In the genomic region with DNA sequence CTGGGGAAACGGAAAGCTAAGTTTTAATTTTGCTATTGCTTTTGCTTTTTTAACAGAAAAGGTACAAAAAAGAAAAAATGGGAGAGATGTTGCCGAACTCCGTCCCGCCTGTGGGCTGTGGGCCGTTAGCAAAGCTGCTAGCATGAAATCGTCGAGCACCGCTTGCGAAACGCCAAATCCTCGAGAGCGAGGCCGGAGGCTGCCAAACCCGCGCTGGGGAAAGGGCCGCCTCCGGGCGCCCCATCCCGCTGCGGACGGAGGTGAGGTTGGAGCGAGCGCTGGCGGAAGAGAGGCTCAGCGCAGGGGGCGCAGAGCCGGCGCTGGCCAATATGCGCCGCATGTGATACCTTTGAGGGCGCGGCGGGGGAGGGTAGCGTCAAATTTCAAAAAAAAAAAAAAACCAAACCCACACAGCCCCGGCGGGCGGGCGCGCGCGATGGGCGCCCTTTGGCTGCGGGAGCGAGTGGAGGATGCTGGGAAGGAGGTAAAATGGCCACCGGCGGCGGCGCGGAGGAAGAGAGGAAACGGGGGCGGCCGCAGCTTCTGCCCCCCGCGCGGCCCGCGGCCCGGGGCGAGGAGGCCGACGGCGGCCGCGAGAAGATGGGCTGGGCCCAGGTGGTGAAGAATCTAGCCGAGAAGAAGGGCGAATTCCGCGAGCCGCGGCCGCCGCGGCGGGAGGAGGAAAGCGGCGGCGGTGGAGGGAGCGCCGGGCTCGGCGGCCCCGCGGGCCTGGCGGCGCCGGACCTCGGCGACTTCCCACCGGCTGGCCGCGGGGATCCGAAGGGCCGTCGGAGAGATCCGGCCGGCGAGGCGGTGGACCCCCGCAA, we compare ENCODE assay signal across 8 cellular contexts. TPM values are rescaled to one million over a fixed set of nuclear protein-coding genes. Genes with fewer than 3 reads are reported as not detected.
DNase-seq lines count a peak whose midpoint lies in the region; ATAC-seq and TF ChIP-seq lines count a peak whose summit lies in the region.

A gene with protein sequence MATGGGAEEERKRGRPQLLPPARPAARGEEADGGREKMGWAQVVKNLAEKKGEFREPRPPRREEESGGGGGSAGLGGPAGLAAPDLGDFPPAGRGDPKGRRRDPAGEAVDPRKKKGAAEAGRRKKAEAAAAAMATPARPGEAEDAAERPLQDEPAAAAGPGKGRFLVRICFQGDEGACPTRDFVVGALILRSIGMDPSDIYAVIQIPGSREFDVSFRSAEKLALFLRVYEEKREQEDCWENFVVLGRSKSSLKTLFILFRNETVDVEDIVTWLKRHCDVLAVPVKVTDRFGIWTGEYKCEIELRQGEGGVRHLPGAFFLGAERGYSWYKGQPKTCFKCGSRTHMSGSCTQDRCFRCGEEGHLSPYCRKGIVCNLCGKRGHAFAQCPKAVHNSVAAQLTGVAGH (plus strand): TSS at position 473 of the 827 bp plus-strand sequence. CDS start 17 bp downstream, at position 490.

- peaks cover 26% of the 10 kb centered on the region for H3K9me1 ChIP-seq in IMR-90 (ENCODE audit: insufficient read depth, low read length)

- CTCF ChIA-PET in IMR-90 (lab: Yijun Ruan, JAX), result interaction anchor here (0.6 to 1.5 kb wide), 3 partner anchors 26 to 181 kb away, joined by 3 to 5 read pairs (median 4); no protein-coding TSS in a partner anchor

- H2AFZ ChIP-seq in IMR-90 (replicated peaks; ENCODE audit: low read length, poor library complexity), result peak within 1 kb of the TSS; percentile 89

- H2BK15ac ChIP-seq in IMR-90 (ENCODE audit: low read depth, low read length), result peak within 1 kb of the TSS; percentile 29; the same call in 1 of the 3 replicates

- H3K79me1 ChIP-seq in IMR-90 (ENCODE audit: low read depth in 1 of 2, low read length in 2 of 2), result peaks cover 29 to 45% of the 10 kb centered on the region in 2 experiments

- intact Hi-C loops in IMR-90 (cut with micrococcal nuclease), result loop anchor here (1.0 to 2.0 kb wide), 2 partner anchors 13 to 30 kb away; no protein-coding TSS in a partner anchor

- H2BK20ac ChIP-seq in IMR-90 (ENCODE audit: low read depth, low read length), result no peak within 1 kb of the TSS

- peak within 1 kb of the TSS; percentile 86 for H4K5ac ChIP-seq in IMR-90 (ENCODE audit: low read depth, low read length)

- H2AK5ac ChIP-seq in IMR-90 (ENCODE audit: low read depth, low read length), result peak within 1 kb of the TSS; percentile 97

- DNase-seq in DMS53 (lab: John Stamatoyannopoulos, UW) (peak; percentile 97), IMR-90 (peak; percentile 93), OCI-M2 (lab: John Stamatoyannopoulos, UW; ENCODE audit: unreplicated experiment) (peak; percentile 69), activated T-cell treated with anti-CD3 and anti-CD28 coated beads for 48 hours (ENCODE audit: low read depth) (peak; percentile 80), epithelial cell of proximal tubule (ENCODE audit: low read depth) (no peak)
- peak; percentile 87 for DNase-seq in stimulated activated CD8-positive, alpha-beta memory T cell treated with anti-CD3 and anti-CD28 coated beads, Interleukin-4, amount 100 ng/mL, for 48 hours

- H3K9ac ChIP-seq in IMR-90 (ENCODE audit: low read depth, low read length), result peak within 1 kb of the TSS; percentile 90
- H3K9ac ChIP-seq in mucosa of rectum (ENCODE audit: low read depth in 1 of 2, low read length in 2 of 2), result peak within 1 kb of the TSS; percentile 89 to 95

- dilution Hi-C loops in IMR-90 (cut with HindIII; ENCODE audit: low sequenced_read_pairs, unreplicated experiment), result no loop called here

- peak within 1 kb of the TSS; percentile 83 for H3K18ac ChIP-seq in IMR-90 (ENCODE audit: low read depth, low read length)

- H3K14ac ChIP-seq in IMR-90 (replicated peaks; ENCODE audit: low read depth, low read length), result peak within 1 kb of the TSS; percentile 97

- POLR2A ChIA-PET in IMR-90 (lab: Charles Lee; ENCODE audit: unreplicated experiment), result interaction anchor here (0.6 to 0.7 kb wide), 2 partner anchors 13 to 29 kb away, joined by 3 to 5 read pairs; no protein-coding TSS in a partner anchor

- TF ChIP-seq RAD21 in IMR-90 (IDR thresholded peaks at IDR 0.05; ENCODE audit: low read length), result peak; percentile 29; the same call in 1 of the 2 replicates

- peak within 1 kb of the TSS; percentile 58 for H2BK120ac ChIP-seq in IMR-90 (ENCODE audit: low read depth, low read length)

- H4K8ac ChIP-seq in IMR-90 (ENCODE audit: low read depth in 2 of 2, low read length in 2 of 2), result peak within 1 kb of the TSS; percentile 58 to 88

- H3K27me3 ChIP-seq in IMR-90 (ENCODE audit: control insufficient read depth, insufficient read depth, low read length) (no peaks in the 10 kb centered on the region), mucosa of rectum (ENCODE audit: control insufficient read depth in 2 of 2, insufficient read depth in 2 of 2, low read length in 2 of 2) (no peaks in the 10 kb centered on the region)

- H4K20me1 ChIP-seq in IMR-90 (ENCODE audit: insufficient read depth, low read length), result peaks cover 33% of the 10 kb centered on the region

- 0% methylated on average over 47 of the region's 99 CpGs; no CpG with 5 or more reads in 1 of the 2 experiments for WGBS in IMR-90 (ENCODE audit: extremely low coverage in 2 of 2, insufficient read length in 1 of 2), 2 experiments

- H3K4me2 ChIP-seq in IMR-90 (ENCODE audit: low read depth, low read length), result peak within 1 kb of the TSS; percentile 99

- peak within 1 kb of the TSS; percentile 99 for H2AK9ac ChIP-seq in IMR-90 (replicated peaks; ENCODE audit: low read depth, low read length, poor library complexity)

- 0 out of 2 replicates have a peak, but pooled peaks have one; percentile 30 for TF ChIP-seq CTCF in IMR-90 (conservative IDR thresholded peaks at IDR 0.05; ENCODE audit: low read depth, low read length)
- TF ChIP-seq CTCF in epithelial cell of proximal tubule (conservative IDR thresholded peaks at IDR 0.05; ENCODE audit: low read depth, low read length), result peak; percentile 11

- BruUV-seq in IMR-90 (replicated peaks; lab: Mats Ljungman, UMichigan), result TSS peak; percentile 81

- peaks cover 5% of the 10 kb centered on the region; the same call in 1 of the 2 replicates for H3K36me3 ChIP-seq in IMR-90 (ENCODE audit: control insufficient read depth, insufficient read depth, low read length)
- H3K36me3 ChIP-seq in mucosa of rectum (ENCODE audit: control insufficient read depth in 2 of 2, insufficient read depth in 2 of 2, low read length in 2 of 2), result no peaks in the 10 kb centered on the region

- H3K4me3 ChIP-seq in IMR-90 (ENCODE audit: insufficient read depth, low read depth, low read length), result peak within 1 kb of the TSS; percentile 100
- H3K4me3 ChIP-seq in epithelial cell of proximal tubule (ENCODE audit: low read depth, low read length), result peak within 1 kb of the TSS; percentile 92
- H3K4me3 ChIP-seq in mucosa of rectum (ENCODE audit: low read length in 2 of 2), result peak within 1 kb of the TSS; percentile 91 to 92

- peak within 1 kb of the TSS; percentile 98 for H3K4ac ChIP-seq in IMR-90 (ENCODE audit: low read depth, low read length)

- peak within 1 kb of the TSS; percentile 80 for H3K56ac ChIP-seq in IMR-90 (ENCODE audit: extremely low read depth, insufficient read depth, low read length)

- H3K4me1 ChIP-seq in IMR-90 (ENCODE audit: control insufficient read depth, insufficient read depth, low read length) (peaks cover 14% of the 10 kb centered on the region), mucosa of rectum (ENCODE audit: control insufficient read depth in 2 of 2, insufficient read depth in 2 of 2, low read length in 2 of 2) (peaks cover 15% of the 10 kb centered on the region in 2 donors)

- H3K23ac ChIP-seq in IMR-90 (ENCODE audit: low read depth, low read length), result peak within 1 kb of the TSS; percentile 97

- peak within 1 kb of the TSS; percentile 99 for H3K27ac ChIP-seq in IMR-90 (ENCODE audit: insufficient read depth, low read length)
- H3K27ac ChIP-seq in mucosa of rectum (ENCODE audit: low read depth in 2 of 2, low read length in 2 of 2), result peak within 1 kb of the TSS; percentile 97

- H4K91ac ChIP-seq in IMR-90 (ENCODE audit: insufficient read depth, low read depth, low read length), result peak within 1 kb of the TSS; percentile 71

- in situ Hi-C loops in IMR-90 (cut with MboI; ENCODE audit: low sequenced_read_pairs), result no loop called here

- peak; percentile 85 for TF ChIP-seq POLR2A in IMR-90 (IDR thresholded peaks at IDR 0.05; ENCODE audit: low read depth, low read length)

- ATAC-seq in GM21528 (IDR thresholded peaks at IDR 0.05; ENCODE audit: low FRiP score, unreplicated experiment) (peak; percentile 78), IMR-90 (ENCODE audit: low read depth) (peak; percentile 90)

- H2BK5ac ChIP-seq in IMR-90 (ENCODE audit: low read depth, low read length, poor library complexity, severe bottlenecking), result peak within 1 kb of the TSS; percentile 92

- H3K9me3 ChIP-seq in IMR-90 (ENCODE audit: control insufficient read depth, insufficient read depth, low read length) (no peaks in the 10 kb centered on the region), mucosa of rectum (ENCODE audit: control insufficient read depth in 2 of 2, low read length in 2 of 2) (no peaks in the 10 kb centered on the region)

TF ChIP-seq in IMR-90, 13 proteins besides CTCF, POLR2A, EP300 and RAD21 (continues in another document):
- TF ChIP-seq NFE2L2 (IDR thresholded peaks at IDR 0.05; ENCODE audit: low read depth, low read length), result 0 out of 2 replicates have a peak, but pooled peaks have one; percentile 4
- no peak for TF ChIP-seq FOS (IDR thresholded peaks at IDR 0.05; ENCODE audit: low read depth, low read length)
- TF ChIP-seq, protein P1, sequence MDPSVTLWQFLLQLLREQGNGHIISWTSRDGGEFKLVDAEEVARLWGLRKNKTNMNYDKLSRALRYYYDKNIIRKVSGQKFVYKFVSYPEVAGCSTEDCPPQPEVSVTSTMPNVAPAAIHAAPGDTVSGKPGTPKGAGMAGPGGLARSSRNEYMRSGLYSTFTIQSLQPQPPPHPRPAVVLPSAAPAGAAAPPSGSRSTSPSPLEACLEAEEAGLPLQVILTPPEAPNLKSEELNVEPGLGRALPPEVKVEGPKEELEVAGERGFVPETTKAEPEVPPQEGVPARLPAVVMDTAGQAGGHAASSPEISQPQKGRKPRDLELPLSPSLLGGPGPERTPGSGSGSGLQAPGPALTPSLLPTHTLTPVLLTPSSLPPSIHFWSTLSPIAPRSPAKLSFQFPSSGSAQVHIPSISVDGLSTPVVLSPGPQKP (IDR thresholded peaks at IDR 0.05; ENCODE audit: borderline replicate concordance, low read depth, low read length), result no peak
- TF ChIP-seq MXI1 (IDR thresholded peaks at IDR 0.05; ENCODE audit: borderline replicate concordance, low read depth, low read length), result peak; percentile 77; the same call in 1 of the 2 replicates
- TF ChIP-seq MAZ (IDR thresholded peaks at IDR 0.05; ENCODE audit: borderline replicate concordance, low read depth, low read length), result peak; percentile 88
- peak; percentile 97 for TF ChIP-seq CEBPB (IDR thresholded peaks at IDR 0.05; ENCODE audit: low read depth, low read length)
- peak; percentile 43; the same call in 1 of the 2 replicates for TF ChIP-seq BHLHE40 (IDR thresholded peaks at IDR 0.05; ENCODE audit: low read depth, low read length)
- no peak for TF ChIP-seq MAFK (IDR thresholded peaks at IDR 0.05; ENCODE audit: low read depth, low read length)

RNA-seq across cellular contexts. Expression of the gene that starts here (rescaled TPM):
- total RNA-seq in IMR-90 (2012; rRNA removed) (10.9 and 13.9 TPM in 2 replicates), epithelial cell of proximal tubule (12.4 and 20.3 TPM in 2 replicates)
- polyA plus RNA-seq in IMR-90 (2012; rRNA removed), result 8.2 and 8.8 TPM in 2 replicates
- polyA plus RNA-seq in IMR-90 (2012; cell fraction: cytosol; rRNA removed), result 7.4 and 8.5 TPM in 2 replicates
- 5.2 and 7.5 TPM in 2 replicates for polyA plus RNA-seq in IMR-90 (2012; cell fraction: nucleus; rRNA removed; ENCODE audit: low replicate concordance)
